Comparison of ENCODE assay signal across 19 cellular contexts in the genomic region with DNA sequence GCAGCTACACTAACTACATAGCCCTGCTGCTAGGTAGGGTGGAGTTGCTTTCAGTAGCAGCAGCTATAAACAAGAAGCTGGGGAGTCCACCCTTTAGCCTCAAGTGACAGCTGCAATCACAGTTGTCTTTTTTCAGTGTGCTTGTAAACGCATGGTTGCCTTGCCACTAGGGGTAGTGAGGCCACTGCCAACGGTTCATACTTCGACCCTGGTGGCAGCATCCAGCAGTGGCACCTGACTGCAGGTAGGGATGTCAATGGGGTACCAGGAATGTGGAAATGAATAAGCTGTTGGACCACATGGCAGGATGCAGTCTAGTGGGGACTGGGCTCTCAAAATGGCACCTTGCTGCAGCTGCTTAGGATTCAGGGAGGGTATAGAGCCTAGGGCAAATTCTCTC.
A peak's percentile ranks its signal among the peaks of the same experiment; 100 is the strongest.
DNase-seq lines count a peak whose midpoint lies in the region; ATAC-seq, FAIRE-seq and TF ChIP-seq lines count a peak whose summit lies in the region.
"Had no signal": no experiment of that assay in that cellular context is flagged by ENCODE, and none has a peak within 500 bp of the region (broad histone marks: within the 10 kb centered on the region; RNA-seq: fewer than 3 reads in every experiment).

No MANE protein-coding gene starts in this region.

- H3K23ac ChIP-seq in trophoblast cell (ENCODE audit: low read length): no peak overlapping the region

- POLR2A ChIA-PET in WTC11 (lab: Charles Lee): no interaction called here
- POLR2A ChIA-PET in HepG2 (lab: Yijun Ruan, JAX): no interaction called here

- H3K9me3 Mint-ChIP-seq in WTC11: peaks cover 18% of the 10 kb centered on the region
- peaks cover 3% of the 10 kb centered on the region for H3K9me3 Mint-ChIP-seq in endodermal cell

- H3K4ac ChIP-seq in trophoblast cell (ENCODE audit: low read depth, low read length): no peak overlapping the region

- H3K4me3 Mint-ChIP-seq in WTC11: no peak overlapping the region
- H3K4me3 Mint-ChIP-seq in endodermal cell: no peak overlapping the region
- H3K4me3 Mint-ChIP-seq: CD4-positive, alpha-beta memory T cell; HFFc6 had no signal

- 91 to 100% methylated on average over 2 to 3 of the region's 3 CpGs for WGBS in endodermal cell (ENCODE audit: insufficient coverage in 1 of 2, insufficient read length in 1 of 2), 2 experiments
- whole genome bisulfite sequencing in trophoblast cell (ENCODE audit: extremely low coverage, insufficient coverage, insufficient read length): no CpG with 5 or more reads among the region's 3 CpGs
- 8% methylated on average over 2 of the region's 3 CpGs for WGBS in HepG2 (ENCODE audit: low lambda C conversion rate)
- WGBS in aorta, 2 donors: 93 to 97% methylated on average over 3 of the region's 3 CpGs

- H2AFZ ChIP-seq in trophoblast cell (ENCODE audit: insufficient read depth, low read length, poor library complexity): no peak overlapping the region
- no peak overlapping the region for H2AFZ ChIP-seq in HepG2 (ENCODE audit: low read length)

- H3K36me3 ChIP-seq in endodermal cell (ENCODE audit: control insufficient read depth, insufficient read depth, low read length) (no peaks in the 10 kb centered on the region), trophoblast cell (ENCODE audit: control insufficient read depth in 1 of 2, insufficient read depth in 2 of 2, low read length in 2 of 2) (no peaks in the 10 kb centered on the region), HepG2 (replicated peaks in 1 of 2; ENCODE audit: control insufficient read depth in 1 of 2, insufficient read depth in 2 of 2, low read length in 2 of 2) (no peaks in the 10 kb centered on the region), aorta (ENCODE audit: control insufficient read depth in 1 of 2, insufficient read depth in 2 of 2, low read length in 1 of 2) (no peaks in the 10 kb centered on the region)

- H3K79me2 ChIP-seq in trophoblast cell (ENCODE audit: control insufficient read depth, insufficient read depth, low read length, poor library complexity) (no peaks in the 10 kb centered on the region), HepG2 (ENCODE audit: insufficient read depth, low read length) (no peaks in the 10 kb centered on the region)

- no peak overlapping the region for H3K18ac ChIP-seq in trophoblast cell (ENCODE audit: low read length)

- FAIRE-seq in HepG2 (lab: Jason Lieb, UNC): no peak
- FAIRE-seq: GM12891, GM18507 had no signal

- no peak for DNase-seq in WTC11 (ENCODE audit: low spot score)
- peak; percentile 60 for DNase-seq in endodermal cell
- no peak for DNase-seq in trophoblast cell
- DNase-seq in activated gamma-delta T cell (lab: John Stamatoyannopoulos, UW): no peak
- no peak for DNase-seq in HepG2 (ENCODE audit: low spot score)
- no peak for DNase-seq in aorta
- DNase-seq: C1 segment of cervical spinal cord; Calu3; CD4-positive, alpha-beta memory T cell; COR-L47; DMS53; DMS79 treated with DMSO at 0.1 percent for 48 hours; GF-D8; GOT3; H7; HFFc6 had no signal

- H3K9ac ChIP-seq in endodermal cell (ENCODE audit: extremely low read depth, low read length, poor library complexity, severe bottlenecking): no peak overlapping the region
- H3K9ac ChIP-seq in trophoblast cell (ENCODE audit: low read length): no peak overlapping the region
- no peak overlapping the region for H3K9ac ChIP-seq in HepG2 (ENCODE audit: insufficient read depth, low read depth, low read length)

- peaks cover 6% of the 10 kb centered on the region for H3K79me1 ChIP-seq in trophoblast cell (ENCODE audit: low read length)

- H3K36me3 Mint-ChIP-seq in WTC11: 0 out of 2 replicates have a peak, but pooled peaks cover 4% of the 10 kb centered on the region
- H3K36me3 Mint-ChIP-seq in endodermal cell (ENCODE audit: low read depth): no peaks in the 10 kb centered on the region
- H3K36me3 Mint-ChIP-seq: CD4-positive, alpha-beta memory T cell had no signal

- intact Hi-C loops in HepG2 (cut with micrococcal nuclease; ENCODE audit: unreplicated experiment) (no loop called here), aorta (cut with DNase I) (no loop called here)

- no peak overlapping the region for H3K14ac ChIP-seq in trophoblast cell (ENCODE audit: low read length)

- peak overlapping the region; percentile 74 for H2BK12ac ChIP-seq in trophoblast cell (ENCODE audit: low read length)

- no peaks in the 10 kb centered on the region for H3K9me3 ChIP-seq in endodermal cell (ENCODE audit: control insufficient read depth, low read length)
- H3K9me3 ChIP-seq in trophoblast cell (ENCODE audit: insufficient read depth, low read depth, low read length): peaks cover 3% of the 10 kb centered on the region
- H3K9me3 ChIP-seq in HepG2 (ENCODE audit: low read length): peaks cover 16% of the 10 kb centered on the region; the same call in 1 of the 2 replicates
- H3K9me3 ChIP-seq in aorta (ENCODE audit: control insufficient read depth, low read length): no peaks in the 10 kb centered on the region

- H3K27ac ChIP-seq in endodermal cell (ENCODE audit: low read depth, low read length) (no peak overlapping the region), trophoblast cell (ENCODE audit: low read depth, low read length) (no peak overlapping the region), HepG2 (ENCODE audit: extremely low read length, insufficient read depth, low read length) (no peak overlapping the region), aorta (ENCODE audit: low read depth in 1 of 2, low read length in 2 of 2) (no peak overlapping the region)

- H4K12ac ChIP-seq in trophoblast cell (ENCODE audit: low read depth, low read length): no peak overlapping the region

- ATAC-seq in WTC11 (peak; percentile 44), HepG2 (no peak), aorta (ENCODE audit: low FRiP score) (no peak)
- ATAC-seq: HCT116 had no signal

- H3K4me1 ChIP-seq in endodermal cell (ENCODE audit: control insufficient read depth, insufficient read depth, low read length): no peaks in the 10 kb centered on the region
- no peaks in the 10 kb centered on the region for H3K4me1 ChIP-seq in trophoblast cell (ENCODE audit: control insufficient read depth in 1 of 2, insufficient read depth in 2 of 2, low read length in 2 of 2)
- H3K4me1 ChIP-seq in HepG2 (ENCODE audit: insufficient read depth, low read length): no peaks in the 10 kb centered on the region
- H3K4me1 ChIP-seq in aorta (ENCODE audit: control insufficient read depth in 1 of 2, insufficient read depth in 2 of 2, low read length in 2 of 2): no peaks in the 10 kb centered on the region

- no peak overlapping the region for H3K4me3 ChIP-seq in endodermal cell (ENCODE audit: low read length)
- no peak overlapping the region for H3K4me3 ChIP-seq in trophoblast cell (ENCODE audit: low read depth, low read length)
- no peak overlapping the region for H3K4me3 ChIP-seq in HepG2 (replicated peaks in 1 of 3; ENCODE audit: insufficient read depth in 1 of 3, low read depth in 2 of 3, low read length in 3 of 3)
- H3K4me3 ChIP-seq in aorta (ENCODE audit: low read length in 2 of 2): no peak overlapping the region

- no peak overlapping the region for H4K91ac ChIP-seq in trophoblast cell (ENCODE audit: low read depth, low read length)

- in situ Hi-C loops in HepG2 (cut with HindIII; ENCODE audit: extremely low pct_ligation_motif_present, low pct_unique_long_range_greater_than_20kb): no loop called here

- no peak overlapping the region for H2BK5ac ChIP-seq in trophoblast cell (ENCODE audit: low read depth, low read length, poor library complexity)

- CTCF ChIA-PET in WTC11 (lab: Charles Lee) (interaction anchor here (1.2 kb wide), 1 partner anchor 89 kb away, joined by 4 read pairs; no protein-coding TSS in a partner anchor), HepG2 (lab: Yijun Ruan, JAX; ENCODE audit: low intra/inter-chr PET ratio, low total read pairs) (no interaction called here)

- H3K4me1 Mint-ChIP-seq in WTC11: peaks cover 5% of the 10 kb centered on the region; the same call in 1 of the 2 replicates
- H3K4me1 Mint-ChIP-seq in endodermal cell: no peaks in the 10 kb centered on the region
- H3K4me1 Mint-ChIP-seq: CD4-positive, alpha-beta memory T cell had no signal

- H3K4me2 ChIP-seq in trophoblast cell (ENCODE audit: low read length) (no peak overlapping the region), HepG2 (ENCODE audit: low read depth, low read length) (no peak overlapping the region)

- H3K27me3 ChIP-seq in endodermal cell (ENCODE audit: control insufficient read depth, insufficient read depth, low read length, poor library complexity, severe bottlenecking): no peaks in the 10 kb centered on the region
- no peaks in the 10 kb centered on the region for H3K27me3 ChIP-seq in trophoblast cell (ENCODE audit: insufficient read depth, low read length)
- no peaks in the 10 kb centered on the region for H3K27me3 ChIP-seq in HepG2 (ENCODE audit: control insufficient read depth in 1 of 2, insufficient read depth in 2 of 2, low read length in 2 of 2)
- no peaks in the 10 kb centered on the region for H3K27me3 ChIP-seq in aorta (ENCODE audit: control insufficient read depth in 1 of 2, insufficient read depth in 2 of 2, low read length in 1 of 2)

- H4K20me1 ChIP-seq in HepG2 (ENCODE audit: insufficient read depth, low read length): no peaks in the 10 kb centered on the region

- no peak for TF ChIP-seq EP300 in HepG2 (IDR thresholded peaks at IDR 0.05; ENCODE audit: low read depth in 2 of 2, low read length in 2 of 2)
- TF ChIP-seq EP300 in HepG2 (CRISPR knock-in tag; IDR thresholded peaks at IDR 0.05; ENCODE audit: borderline replicate concordance): no peak

- TF ChIP-seq CTCF in WTC11 (IDR thresholded peaks at IDR 0.05): no peak
- TF ChIP-seq CTCF in endodermal cell (conservative IDR thresholded peaks at IDR 0.05): peak; percentile 53
- no peak for TF ChIP-seq CTCF in HepG2 (CRISPR knock-in tag; IDR thresholded peaks at IDR 0.05)

- no peak for TF ChIP-seq RAD21 in HepG2 (CRISPR knock-in tag; IDR thresholded peaks at IDR 0.05)

- no peaks in the 10 kb centered on the region for H3K27me3 Mint-ChIP-seq in WTC11 (ENCODE audit: low read depth)
- no peaks in the 10 kb centered on the region for H3K27me3 Mint-ChIP-seq in endodermal cell (ENCODE audit: insufficient read depth)
- H3K27me3 Mint-ChIP-seq: CD4-positive, alpha-beta memory T cell had no signal

- no TSS peak for BruUV-seq in HepG2 (replicated peaks; lab: Mats Ljungman, UMichigan)

- H2BK120ac ChIP-seq in trophoblast cell (ENCODE audit: insufficient read depth, low read length, poor library complexity): no peak overlapping the region

- H3K27ac Mint-ChIP-seq in WTC11: no peak overlapping the region
- H3K27ac Mint-ChIP-seq in endodermal cell: no peak overlapping the region
- H3K27ac Mint-ChIP-seq: CD4-positive, alpha-beta memory T cell; HFFc6 had no signal

- H4K8ac ChIP-seq in trophoblast cell (ENCODE audit: low read depth, low read length): no peak overlapping the region

- no peak overlapping the region for H2AK5ac ChIP-seq in trophoblast cell (ENCODE audit: low read length)

- TF ChIP-seq POLR2A in HepG2 (IDR thresholded peaks at IDR 0.05; ENCODE audit: insufficient read depth in 1 of 2, low read depth in 2 of 2, low read length in 2 of 2): no peak

TF ChIP-seq in HepG2, 621 proteins besides CTCF, POLR2A, EP300 and RAD21:
- TF ChIP-seq RORA (CRISPR knock-in tag; IDR thresholded peaks at IDR 0.05): no peak
- TF ChIP-seq ZSCAN31 (CRISPR knock-in tag; IDR thresholded peaks at IDR 0.05; ENCODE audit: low read depth): no peak
TF ChIP-seq in HepG2: peak in this region for 0.
